Comparison of ENCODE assay signal across 19 cellular contexts in genomic region chr17:19354123-19354522, GRCh38. TPM values are rescaled to one million over a fixed set of nuclear protein-coding genes. Genes with fewer than 3 reads are reported as not detected.
A peak's percentile ranks its signal among the peaks of the same experiment; 100 is the strongest.
DNase-seq lines count a peak whose midpoint lies in the region; TF ChIP-seq lines count a peak whose summit lies in the region.
"Had no signal": no experiment of that assay in that cellular context is flagged by ENCODE, and none has a peak within 500 bp of the region (broad histone marks: within the 10 kb centered on the region; RNA-seq: fewer than 3 reads in every experiment).

No MANE protein-coding gene starts in this region.

- H2AFZ ChIP-seq in ACC112 (ENCODE audit: low read length, unreplicated experiment) = no peak overlapping the region

- H3K36me3 ChIP-seq in ACC112 (ENCODE audit: insufficient read depth, low read length) (peaks cover 2% of the 10 kb centered on the region; the same call in 1 of the 2 replicates), left ventricle myocardium inferior (no peaks in the 10 kb centered on the region)
- H3K36me3 ChIP-seq: ascending aorta, BLaER1, SJSA1 had no signal

- no peaks in the 10 kb centered on the region for H3K9me3 ChIP-seq in left ventricle myocardium inferior (replicated peaks)
- H3K9me3 ChIP-seq: ascending aorta, BLaER1, SJSA1 had no signal

- H3K9me3 Mint-ChIP-seq in HFFc6 = no peaks in the 10 kb centered on the region
- H3K9me3 Mint-ChIP-seq: nephron progenitor cell had no signal

- H3K27ac ChIP-seq in ACC112 (ENCODE audit: low read depth, low read length) = 0 out of 2 replicates have a peak overlapping the region, but pooled peaks have one; percentile 6
- H3K27ac ChIP-seq in left ventricle myocardium inferior (replicated peaks) = no peak overlapping the region
- H3K27ac ChIP-seq: ascending aorta, BLaER1, SJSA1 had no signal

- in situ Hi-C loops in astrocyte of the cerebellum (cut with HindIII; ENCODE audit: low sequenced_read_pairs) = no loop called here

- no peak for TF ChIP-seq CTCF in HFFc6 (IDR thresholded peaks at IDR 0.05)
- TF ChIP-seq CTCF in astrocyte of the cerebellum (IDR thresholded peaks at IDR 0.05; ENCODE audit: low read depth, low read length, missing control alignments) = no peak
- TF ChIP-seq CTCF in left ventricle myocardium inferior (IDR thresholded peaks at IDR 0.05; ENCODE audit: borderline replicate concordance) = no peak

- H3K36me3 Mint-ChIP-seq in HFFc6 (ENCODE audit: low read depth) = peaks cover 23% of the 10 kb centered on the region

- intact Hi-C loops in left ventricle myocardium inferior (cut with micrococcal nuclease) = no loop called here

- peaks cover 5% of the 10 kb centered on the region for H3K4me1 ChIP-seq in ACC112 (ENCODE audit: control insufficient read depth, insufficient read depth, low read length, unreplicated experiment)
- no peaks in the 10 kb centered on the region for H3K4me1 ChIP-seq in left ventricle myocardium inferior
- H3K4me1 ChIP-seq: ascending aorta, BLaER1 had no signal

- H3K79me2 ChIP-seq in ACC112 (ENCODE audit: control insufficient read depth, insufficient read depth, low read length, unreplicated experiment) = no peaks in the 10 kb centered on the region

- DNase-seq in HFFc6 = peak; percentile 92
- DNase-seq in astrocyte of the cerebellum (ENCODE audit: low read depth) = peak; percentile 79
- peak; percentile 31 for DNase-seq in foreskin melanocyte
- DNase-seq in germinal center (ENCODE audit: low spot score) = no peak
- no peak for DNase-seq in NCI-H524 treated with DMSO at 0.1 percent for 48 hours (lab: John Stamatoyannopoulos, UW)
- no peak for DNase-seq in stimulated activated CD4-positive, alpha-beta T cell treated with anti-CD3 and anti-CD28 coated beads, Interleukin-4, amount 100 ng/mL, for 1 hour
- DNase-seq in left ventricle myocardium inferior = no peak
- DNase-seq: activated CD4-positive, CD25-positive, alpha-beta regulatory T cell; activated T-cell treated with anti-CD3 and anti-CD28 coated beads, Interleukin-2, amount 50 U/mL, for 48 hours; erythroblast; GF-D8; NCI-H510A; nephron progenitor cell; stimulated activated CD4-positive, alpha-beta T cell treated with anti-CD3 and anti-CD28 coated beads, Interleukin-12 subunit alpha, Interleukin-12 subunit beta, amount 100 ng/mL, for 4 hours; stimulated activated CD8-positive, alpha-beta memory T cell treated with anti-CD3 and anti-CD28 coated beads, Interleukin-4, amount 100 ng/mL, for 48 hours had no signal

- peak overlapping the region; percentile 63 for H3K4me3 Mint-ChIP-seq in HFFc6
- H3K4me3 Mint-ChIP-seq: nephron progenitor cell had no signal

- peak overlapping the region; percentile 74 for H3K27ac Mint-ChIP-seq in HFFc6
- H3K27ac Mint-ChIP-seq: nephron progenitor cell had no signal

- H3K4me3 ChIP-seq in ACC112 (ENCODE audit: low read depth, low read length) = no peak overlapping the region
- no peak overlapping the region for H3K4me3 ChIP-seq in astrocyte of the cerebellum (ENCODE audit: low read depth, low read length)
- H3K4me3 ChIP-seq in left ventricle myocardium inferior = no peak overlapping the region
- H3K4me3 ChIP-seq: ascending aorta, BLaER1, SJSA1 had no signal

- H3K4me1 Mint-ChIP-seq in HFFc6 (ENCODE audit: low read depth) = peaks cover 17% of the 10 kb centered on the region

- H3K27me3 Mint-ChIP-seq in HFFc6 (ENCODE audit: insufficient read depth) = peaks cover 2% of the 10 kb centered on the region; the same call in 1 of the 2 replicates

- H3K27me3 ChIP-seq in ACC112 (ENCODE audit: insufficient read depth, low read length) (no peaks in the 10 kb centered on the region), left ventricle myocardium inferior (ENCODE audit: low read depth) (no peaks in the 10 kb centered on the region)
- H3K27me3 ChIP-seq: ascending aorta, BLaER1, SJSA1 had no signal

RNA-seq across cellular contexts. Expression of gene B9D1, which starts 8.4 kb away (rescaled TPM):
- total RNA-seq in HFFc6 (2021; fragmentation: NEBNext Ultra II Directional; extraction: Animal tissue kit (Norgen Biotek cat#: 25700)) = 10 to 100 TPM; 18.0 to 28.9 (median 24.5) TPM
- 8.8 TPM for total RNA-seq in left ventricle myocardium inferior

RNA-seq across cellular contexts. Expression of gene MAPK7, which starts 24.2 kb away (rescaled TPM):
- total RNA-seq in HFFc6 (2021; fragmentation: NEBNext Ultra II Directional; extraction: Animal tissue kit (Norgen Biotek cat#: 25700)) = 10 to 100 TPM; 18.5 to 27.1 (median 23.9) TPM
- total RNA-seq in left ventricle myocardium inferior = 11.4 TPM

RNA-seq across cellular contexts. Expression of gene MFAP4, which starts 32.9 kb away (rescaled TPM):
- 10 to 100 TPM; 17.7 to 46.5 (median 22.0) TPM for total RNA-seq in HFFc6 (2021; fragmentation: NEBNext Ultra II Directional; extraction: Animal tissue kit (Norgen Biotek cat#: 25700))
- total RNA-seq in left ventricle myocardium inferior = 65.6 TPM

RNA-seq across cellular contexts. Expression of gene RNF112, which starts 56.9 kb away (rescaled TPM):
- 1 to 10 TPM in 1 of 6 experiments, under 1 TPM in 5; 0.40 to 1.2 (median 0.73) TPM for total RNA-seq in HFFc6 (2021; fragmentation: NEBNext Ultra II Directional; extraction: Animal tissue kit (Norgen Biotek cat#: 25700))
- total RNA-seq in left ventricle myocardium inferior = 1.6 TPM
- total RNA-seq: SJSA1 had no signal

Comparison
In these comparisons a context has a peak if more than half of its experiments do, and no peak if none do; other contexts are left out.
1. DNase-seq: peak in HFFc6 (single experiment), astrocyte of the cerebellum (single experiment) and foreskin melanocyte (single experiment); none in germinal center (single experiment), NCI-H524 treated with DMSO at 0.1 percent for 48 hours (single experiment), stimulated activated CD4-positive, alpha-beta T cell treated with anti-CD3 and anti-CD28 coated beads, Interleukin-4, amount 100 ng/mL, for 1 hour (single experiment) and left ventricle myocardium inferior (single experiment).